Comparison of ENCODE assay signal across 13 cellular contexts in the genomic region with DNA sequence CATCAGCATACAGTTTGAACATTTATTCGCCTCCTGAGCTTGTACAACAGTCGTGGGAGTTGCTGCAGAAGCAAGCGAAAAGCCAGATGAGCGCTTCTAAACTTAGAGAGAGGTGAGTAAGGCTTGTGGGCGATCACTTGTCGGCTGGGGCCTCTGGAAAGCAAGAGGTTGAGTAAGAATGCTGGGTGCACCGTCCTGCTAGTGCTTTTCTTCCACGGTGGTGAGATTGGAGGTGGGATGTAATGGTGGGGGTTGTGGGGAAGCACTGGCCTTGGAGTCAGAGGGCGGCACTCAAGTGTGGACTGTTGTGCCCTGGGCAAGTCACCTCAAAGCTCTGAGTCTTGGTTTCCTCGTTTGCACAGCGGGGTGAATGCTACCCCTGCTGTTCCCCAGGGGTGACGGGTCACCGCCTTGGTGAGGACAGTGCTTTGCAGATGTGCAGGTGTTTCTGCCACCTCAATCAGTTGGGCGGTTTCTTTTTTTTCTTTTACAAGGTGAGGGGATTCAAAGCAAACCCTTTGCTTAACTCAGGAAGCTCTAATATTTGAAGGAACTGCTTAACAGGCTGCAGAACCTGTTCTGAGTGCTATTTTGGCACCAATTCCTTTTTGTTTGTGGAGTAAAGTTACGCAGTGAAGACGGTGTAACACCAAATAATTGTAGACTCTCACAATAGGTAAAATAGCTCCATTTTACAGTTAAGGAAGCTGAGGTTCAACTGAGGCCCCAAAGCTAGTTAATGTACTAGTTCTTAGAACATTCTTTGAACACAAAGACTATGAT. TPM values are rescaled to one million over a fixed set of nuclear protein-coding genes. Genes with fewer than 3 reads are reported as not detected.
DNase-seq lines count a peak whose midpoint lies in the region; ATAC-seq and TF ChIP-seq lines count a peak whose summit lies in the region.
"Had no signal": no experiment of that assay in that cellular context is flagged by ENCODE, and none has a peak within 500 bp of the region (broad histone marks: within the 10 kb centered on the region; RNA-seq: fewer than 3 reads in every experiment).

No MANE protein-coding gene starts in this region.

- H3K4me1 ChIP-seq in breast epithelium (peaks cover 0 to 8% of the 10 kb centered on the region in 2 donors), left lung (peaks cover 0 to 12% of the 10 kb centered on the region in 2 donors)
- H3K4me1 ChIP-seq: prostate gland, tibial artery had no signal

- no peak for DNase-seq in breast epithelium (ENCODE audit: low spot score in 2 of 2)
- DNase-seq in MCF 10A (ENCODE audit: unreplicated experiment) = no peak
- peak; percentile 55 for DNase-seq in activated CD4-positive, alpha-beta memory T cell treated with anti-CD3 and anti-CD28 coated beads for 36 hours
- DNase-seq in left lung = no peak
- DNase-seq in activated CD4-positive, CD25-positive, alpha-beta regulatory T cell treated with anti-CD3 and anti-CD28 coated beads, Interleukin-2, amount 50 U/mL, for 72 hours = no peak
- DNase-seq in NCI-H2081 treated with DMSO at 0.1 percent for 48 hours (lab: John Stamatoyannopoulos, UW) = no peak
- DNase-seq in Kasumi-1 (lab: John Stamatoyannopoulos, UW) = no peak
- DNase-seq: foreskin fibroblast, NCI-H345, tibial artery had no signal

- no peak overlapping the region for H3K4me3 Mint-ChIP-seq in MCF 10A (ENCODE audit: unreplicated experiment)
- no peak overlapping the region for H3K4me3 Mint-ChIP-seq in activated CD4-positive, alpha-beta memory T cell treated with anti-CD3 and anti-CD28 coated beads for 36 hours
- H3K4me3 Mint-ChIP-seq: HFFc6 had no signal

- H3K36me3 Mint-ChIP-seq in MCF 10A (ENCODE audit: insufficient read depth, unreplicated experiment) = peaks cover 68% of the 10 kb centered on the region
- peaks cover 31% of the 10 kb centered on the region for H3K36me3 Mint-ChIP-seq in activated CD4-positive, alpha-beta memory T cell treated with anti-CD3 and anti-CD28 coated beads for 36 hours

- TF ChIP-seq POLR2A in breast epithelium (IDR thresholded peaks at IDR 0.05) = no peak

- H3K9me3 ChIP-seq in breast epithelium = no peaks in the 10 kb centered on the region
- no peaks in the 10 kb centered on the region for H3K9me3 ChIP-seq in left lung
- H3K9me3 ChIP-seq: prostate gland, tibial artery had no signal

- intact Hi-C loops in breast epithelium (cut with DNase I; ENCODE audit: low total_unique reads) = no loop called here
- intact Hi-C loops in MCF 10A (cut with micrococcal nuclease) = loop anchor here (2.0 to 10.0 kb wide), 2 partner anchors 339 to 441 kb away; partner anchors contain the start of gene RPUSD3
- intact Hi-C loops in activated CD4-positive, alpha-beta memory T cell treated with anti-CD3 and anti-CD28 coated beads for 36 hours (cut with micrococcal nuclease) = loop anchor here (2.0 kb wide), 1 partner anchor 21 kb away; no protein-coding TSS in a partner anchor
- intact Hi-C loops in left lung (cut with DNase I) = no loop called here

- CTCF ChIA-PET in MCF 10A (lab: Yijun Ruan, JAX) = interaction anchor here (0.5 to 2.3 kb wide), 10 partner anchors 13 to 1395 kb away, joined by 3 to 9 read pairs (median 3); no protein-coding TSS in a partner anchor
- CTCF ChIA-PET in activated CD4-positive, alpha-beta memory T cell treated with anti-CD3 and anti-CD28 coated beads for 36 hours (lab: Charles Lee) = interaction anchor here (0.6 to 5.2 kb wide), 7 partner anchors 14 to 304 kb away, joined by 3 to 29 read pairs (median 3); partner anchors contain the start of gene TATDN2

- H3K27ac ChIP-seq in breast epithelium = peak overlapping the region; percentile 21 to 22
- no peak overlapping the region for H3K27ac ChIP-seq in left lung
- H3K27ac ChIP-seq: tibial artery had no signal

- H3K4me3 ChIP-seq in breast epithelium = no peak overlapping the region
- no peak overlapping the region for H3K4me3 ChIP-seq in left lung
- H3K4me3 ChIP-seq: prostate gland, tibial artery had no signal

- no TSS peak for BruUV-seq in MCF 10A (replicated peaks; lab: Mats Ljungman, UMichigan)

- H3K4me1 Mint-ChIP-seq in MCF 10A (ENCODE audit: insufficient read depth, unreplicated experiment) = no peaks in the 10 kb centered on the region
- peaks cover 47% of the 10 kb centered on the region for H3K4me1 Mint-ChIP-seq in activated CD4-positive, alpha-beta memory T cell treated with anti-CD3 and anti-CD28 coated beads for 36 hours (ENCODE audit: low read depth)

- H3K9me3 Mint-ChIP-seq in MCF 10A (ENCODE audit: unreplicated experiment) = no peaks in the 10 kb centered on the region
- no peaks in the 10 kb centered on the region for H3K9me3 Mint-ChIP-seq in activated CD4-positive, alpha-beta memory T cell treated with anti-CD3 and anti-CD28 coated beads for 36 hours
- H3K9me3 Mint-ChIP-seq: HFFc6 had no signal

- peak; percentile 45 for ATAC-seq in left lung
- ATAC-seq in GM21737 (IDR thresholded peaks at IDR 0.05; ENCODE audit: unreplicated experiment) = no peak

- no peaks in the 10 kb centered on the region for H3K27me3 ChIP-seq in breast epithelium
- no peaks in the 10 kb centered on the region for H3K27me3 ChIP-seq in left lung
- H3K27me3 ChIP-seq: tibial artery had no signal

- no peaks in the 10 kb centered on the region for H3K27me3 Mint-ChIP-seq in MCF 10A (ENCODE audit: insufficient read depth, unreplicated experiment)
- H3K27me3 Mint-ChIP-seq in activated CD4-positive, alpha-beta memory T cell treated with anti-CD3 and anti-CD28 coated beads for 36 hours = no peaks in the 10 kb centered on the region

- H3K36me3 ChIP-seq in breast epithelium = no peaks in the 10 kb centered on the region
- H3K36me3 ChIP-seq in left lung = peaks cover 0 to 79% of the 10 kb centered on the region in 2 donors

- no peak overlapping the region for H3K27ac Mint-ChIP-seq in MCF 10A (ENCODE audit: low read depth, unreplicated experiment)
- H3K27ac Mint-ChIP-seq in activated CD4-positive, alpha-beta memory T cell treated with anti-CD3 and anti-CD28 coated beads for 36 hours = peak overlapping the region; percentile 76
- H3K27ac Mint-ChIP-seq: HFFc6 had no signal

- POLR2A ChIA-PET in MCF 10A (lab: Yijun Ruan, JAX) = no interaction called here
- POLR2A ChIA-PET in activated CD4-positive, alpha-beta memory T cell treated with anti-CD3 and anti-CD28 coated beads for 36 hours (lab: Charles Lee) = interaction anchor here (1.7 kb wide), 1 partner anchor 23 kb away, joined by 6 read pairs; no protein-coding TSS in a partner anchor

- TF ChIP-seq CTCF in breast epithelium (IDR thresholded peaks at IDR 0.05) (no peak), MCF 10A (IDR thresholded peaks at IDR 0.05; ENCODE audit: unreplicated experiment) (no peak), left lung (IDR thresholded peaks at IDR 0.05) (no peak)

RNA-seq across cellular contexts. Expression of gene GHRL, which starts 6.8 kb away (rescaled TPM):
- total RNA-seq in breast epithelium (1 to 10 TPM in 1 of 3 donors, under 1 TPM in 1, not detected in 1; 0.66 to 1.0 TPM), MCF 10A (2022) (not detected in 2 replicates), left lung (1 to 10 TPM in 1 of 2 donors, under 1 TPM in 1; 0.17 to 3.0 TPM)
- under 1 TPM in 1 of 2 experiments, not detected in 1; 0.73 TPM for total RNA-seq in activated CD4-positive, alpha-beta memory T cell treated with anti-CD3 and anti-CD28 coated beads for 36 hours

RNA-seq across cellular contexts. Expression of gene SEC13, which starts 35.0 kb away (rescaled TPM):
- total RNA-seq in breast epithelium (100 to 1,000 TPM in 1 of 3 donors, 10 to 100 TPM in 2; 80.2 to 111 (median 87.7) TPM), MCF 10A (2022) (141 and 156 TPM in 2 replicates), left lung (100 to 1,000 TPM; 130 to 131 TPM)
- 10 to 100 TPM; 95.3 to 95.6 TPM for total RNA-seq in activated CD4-positive, alpha-beta memory T cell treated with anti-CD3 and anti-CD28 coated beads for 36 hours

RNA-seq across cellular contexts. Expression of gene TATDN2, which starts 37.7 kb away (rescaled TPM):
- 10 to 100 TPM; 14.6 to 19.3 (median 18.7) TPM for total RNA-seq in breast epithelium
- total RNA-seq in MCF 10A (2022) = 21.0 and 25.9 TPM in 2 replicates
- 10 to 100 TPM; 36.9 to 39.4 TPM for total RNA-seq in activated CD4-positive, alpha-beta memory T cell treated with anti-CD3 and anti-CD28 coated beads for 36 hours
- 10 to 100 TPM; 29.1 to 35.2 TPM for total RNA-seq in left lung

Comparison
In these comparisons a context has a peak if more than half of its experiments do, and no peak if none do; other contexts are left out.
1. intact Hi-C loops: an anchor here in MCF 10A (2.0 to 10.0 kb wide) and activated CD4-positive, alpha-beta memory T cell treated with anti-CD3 and anti-CD28 coated beads for 36 hours (2.0 kb wide); none called in breast epithelium and left lung.
2. H3K27ac ChIP-seq: peak in breast epithelium (2 of 2); none in left lung (0 of 2).